ENCODE assay signal across 10 cellular contexts in the genomic region with DNA sequence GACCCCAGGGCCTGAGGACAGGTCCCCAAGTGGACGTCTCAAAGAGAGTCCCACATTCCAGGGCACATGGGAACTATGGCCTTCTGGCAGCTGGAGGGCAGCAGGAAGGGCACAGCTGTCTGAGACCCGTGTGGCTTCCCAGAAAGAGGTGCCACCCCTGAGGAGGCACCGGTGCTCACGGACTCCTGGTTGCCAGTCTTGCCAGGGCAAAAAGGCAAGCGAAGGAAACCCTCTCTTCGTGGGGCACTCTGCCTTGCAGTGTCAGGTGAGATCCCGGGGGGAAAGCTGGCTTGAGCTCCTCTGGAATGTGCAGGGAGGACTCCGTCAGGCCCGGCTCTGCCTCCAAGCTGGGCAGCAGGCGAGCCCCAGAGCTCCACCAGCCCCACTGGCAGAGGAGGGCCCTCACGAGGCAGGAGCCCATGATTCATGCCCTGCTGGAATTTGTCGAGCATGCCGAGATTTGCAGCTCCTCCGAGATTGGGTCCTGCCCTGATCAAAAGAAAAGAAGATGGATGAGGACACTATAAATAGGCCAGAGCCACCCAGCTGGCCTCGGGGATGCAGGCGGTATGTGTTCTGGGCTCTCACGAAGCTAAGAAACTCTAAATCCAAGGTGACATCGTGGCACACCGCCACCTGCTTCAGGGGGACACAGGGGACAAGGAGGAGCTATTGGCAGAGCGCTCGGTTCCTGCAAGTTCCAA. TPM values are rescaled to one million over a fixed set of nuclear protein-coding genes. Genes with fewer than 3 reads are reported as not detected.
DNase-seq lines count a peak whose midpoint lies in the region; ATAC-seq and TF ChIP-seq lines count a peak whose summit lies in the region.
"Had no signal": no experiment of that assay in that cellular context is flagged by ENCODE, and none has a peak within 500 bp of the region (broad histone marks: within the 10 kb centered on the region; RNA-seq: fewer than 3 reads in every experiment).

No MANE protein-coding gene starts in this region.

- H3K4me3 ChIP-seq in colonic mucosa, result no peak overlapping the region

- TF ChIP-seq CTCF in colonic mucosa (IDR thresholded peaks at IDR 0.05) (no peak), glutamatergic neuron (IDR thresholded peaks at IDR 0.05; ENCODE audit: partially characterized antibody, unreplicated experiment) (no peak), endothelial cell (IDR thresholded peaks at IDR 0.05; ENCODE audit: unreplicated experiment) (no peak)

- no peaks in the 10 kb centered on the region for H3K9me3 ChIP-seq in colonic mucosa
- H3K9me3 ChIP-seq: neutrophil had no signal

- no peaks in the 10 kb centered on the region for H3K36me3 ChIP-seq in colonic mucosa
- H3K36me3 ChIP-seq: neutrophil had no signal

- peak; percentile 62 for ATAC-seq in left ventricle myocardium superior

- H3K36me3 Mint-ChIP-seq in glutamatergic neuron (ENCODE audit: unreplicated experiment) (no peaks in the 10 kb centered on the region), endothelial cell (ENCODE audit: low read depth, unreplicated experiment) (no peaks in the 10 kb centered on the region)

- H3K4me3 Mint-ChIP-seq in glutamatergic neuron (ENCODE audit: unreplicated experiment) (no peak overlapping the region), endothelial cell (ENCODE audit: unreplicated experiment) (no peak overlapping the region)

- H3K4me1 ChIP-seq in colonic mucosa, result no peaks in the 10 kb centered on the region

- H3K27ac Mint-ChIP-seq in glutamatergic neuron (ENCODE audit: unreplicated experiment), result no peak overlapping the region
- H3K27ac Mint-ChIP-seq in endothelial cell (ENCODE audit: unreplicated experiment), result no peak overlapping the region

- H3K4me1 Mint-ChIP-seq in glutamatergic neuron (ENCODE audit: low read depth, unreplicated experiment) (peaks cover 4% of the 10 kb centered on the region), endothelial cell (ENCODE audit: unreplicated experiment) (peaks cover 4% of the 10 kb centered on the region)

- H3K9me3 Mint-ChIP-seq in glutamatergic neuron (ENCODE audit: unreplicated experiment) (peaks cover 7% of the 10 kb centered on the region), endothelial cell (ENCODE audit: unreplicated experiment) (no peaks in the 10 kb centered on the region)

- H3K27me3 ChIP-seq in colonic mucosa, result no peaks in the 10 kb centered on the region

- intact Hi-C loops in left ventricle myocardium superior (cut with micrococcal nuclease) (no loop called here), colonic mucosa (cut with DNase I) (no loop called here)

- DNase-seq in EH (ENCODE audit: low read depth) (peak; percentile 91), amniotic stem cell (lab: John Stamatoyannopoulos, UW) (peak; percentile 60), left ventricle myocardium superior (peak; percentile 75), retina (peak; percentile 46), colonic mucosa (no peak), glutamatergic neuron (no peak), NCI-H446 treated with DMSO at 0.1 percent for 48 hours (lab: John Stamatoyannopoulos, UW) (no peak), endothelial cell (ENCODE audit: low spot score) (no peak)
- DNase-seq: T-helper 9 cell had no signal

- H3K27me3 Mint-ChIP-seq in glutamatergic neuron (ENCODE audit: unreplicated experiment) (peaks cover 8% of the 10 kb centered on the region), endothelial cell (ENCODE audit: unreplicated experiment) (peaks cover 14% of the 10 kb centered on the region)

- no peak overlapping the region for H3K27ac ChIP-seq in colonic mucosa
- H3K27ac ChIP-seq: neutrophil had no signal

- peak overlapping the region in 1 of 2 donors; percentile 5 for H3K9ac ChIP-seq in colonic mucosa (ENCODE audit: low read depth in 2 of 2, low read length in 2 of 2)

RNA-seq across cellular contexts. Expression of a gene that starts 9.9 kb away (rescaled TPM):
- total RNA-seq in left ventricle myocardium superior, result 9.7 TPM
- 1 to 10 TPM; 2.7 to 7.8 TPM for total RNA-seq in colonic mucosa
- 0.27 TPM for total RNA-seq in glutamatergic neuron (ENCODE audit: unreplicated experiment)
- 7.7 TPM for total RNA-seq in endothelial cell (ENCODE audit: unreplicated experiment)

Comparison
In these comparisons a context has a peak if more than half of its experiments do, and no peak if none do; other contexts are left out.
1. DNase-seq: peak in EH (single experiment), amniotic stem cell (single experiment), left ventricle myocardium superior (single experiment) and retina (single experiment); none in colonic mucosa (single experiment), glutamatergic neuron (single experiment), NCI-H446 treated with DMSO at 0.1 percent for 48 hours (single experiment) and endothelial cell (single experiment).